In the genomic region with DNA sequence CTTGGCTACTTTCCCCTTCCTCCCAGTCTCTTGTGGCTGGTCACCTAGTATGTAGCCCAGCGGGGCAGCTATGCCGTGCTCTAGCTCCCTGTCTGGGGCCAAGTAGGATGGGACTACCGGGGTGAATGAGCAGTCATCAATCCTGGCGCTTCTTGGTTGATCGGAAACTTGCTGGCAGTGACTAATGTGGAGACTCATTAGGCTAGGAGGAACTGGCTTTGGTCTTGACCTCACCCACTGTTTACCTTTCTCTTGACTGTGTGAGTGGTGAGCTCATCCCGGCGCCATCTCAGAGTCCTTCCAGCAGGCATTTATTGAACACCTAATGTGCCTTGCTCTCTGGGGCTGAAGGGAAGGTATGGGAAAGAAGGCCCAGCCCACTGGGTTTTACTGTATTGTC, we compare ENCODE assay signal across 8 cellular contexts. TPM values are rescaled to one million over a fixed set of nuclear protein-coding genes. Genes with fewer than 3 reads are reported as not detected.
DNase-seq lines count a peak whose midpoint lies in the region; ATAC-seq and TF ChIP-seq lines count a peak whose summit lies in the region.

No MANE protein-coding gene starts in this region.

- no peak for TF ChIP-seq EP300 in gastroesophageal sphincter (IDR thresholded peaks at IDR 0.05)
- no peak for TF ChIP-seq EP300 in stomach (IDR thresholded peaks at IDR 0.05)

- H3K4me3 ChIP-seq in gastroesophageal sphincter (no peak overlapping the region), stomach (no peak overlapping the region)

- DNase-seq in HCEC 1CT (peak; percentile 88), SHP77 (lab: John Stamatoyannopoulos, UW) (peak; percentile 39 to 68), stomach (peak; percentile 54), activated gamma-delta T cell treated with Interleukin-2 at 50 U/mL for 16 hours (no peak), NCI-H2171 (lab: John Stamatoyannopoulos, UW) (no peak)

- H3K36me3 ChIP-seq in gastroesophageal sphincter (no peaks in the 10 kb centered on the region), stomach (no peaks in the 10 kb centered on the region)

- no peaks in the 10 kb centered on the region for H3K27me3 ChIP-seq in gastroesophageal sphincter
- no peaks in the 10 kb centered on the region for H3K27me3 ChIP-seq in stomach

- H3K27ac ChIP-seq in gastroesophageal sphincter: peak overlapping the region in 3 of 4 donors; percentile 78 to 83 (median 81)
- H3K27ac ChIP-seq in stomach: peak overlapping the region; percentile 52 to 87 (median 79)

- H3K4me1 ChIP-seq in gastroesophageal sphincter: peaks cover 15 to 100% (median 48%) of the 10 kb centered on the region in 3 donors
- H3K4me1 ChIP-seq in stomach: peaks cover 89 to 98% (median 93%) of the 10 kb centered on the region in 4 donors

- intact Hi-C loops in stomach (cut with DNase I; ENCODE audit: low total_unique reads): no loop called here

- no peaks in the 10 kb centered on the region for H3K9me3 ChIP-seq in gastroesophageal sphincter
- no peaks in the 10 kb centered on the region for H3K9me3 ChIP-seq in stomach

- ATAC-seq in gastroesophageal sphincter (no peak), GM21737 (IDR thresholded peaks at IDR 0.05; ENCODE audit: unreplicated experiment) (no peak), GM19395 (IDR thresholded peaks at IDR 0.05; ENCODE audit: unreplicated experiment) (no peak)

- WGBS in gastroesophageal sphincter (ENCODE audit: low coverage in 1 of 2), 2 donors: no CpG with 5 or more reads among the region's 7 CpGs
- WGBS in stomach, 5 donors: 44 to 62% (median 55%) methylated on average over 7 of the region's 7 CpGs

- TF ChIP-seq POLR2A in gastroesophageal sphincter (IDR thresholded peaks at IDR 0.05) (no peak), stomach (IDR thresholded peaks at IDR 0.05) (no peak)

- TF ChIP-seq CTCF in gastroesophageal sphincter (IDR thresholded peaks at IDR 0.05) (no peak), stomach (IDR thresholded peaks at IDR 0.05) (no peak)

RNA-seq across cellular contexts. Expression of a gene that starts 16.0 kb away (rescaled TPM):
- total RNA-seq in gastroesophageal sphincter (10 to 100 TPM; 44.2 to 79.4 (median 57.7) TPM), stomach (100 to 1,000 TPM in 1 of 5 donors, 10 to 100 TPM in 4; 25.3 to 292 (median 27.2) TPM)
- 10 to 100 TPM in 1 of 3 donors, 1 to 10 TPM in 2; 7.3 to 24.8 (median 9.2) TPM for polyA plus RNA-seq in stomach

Comparison
In these comparisons a context has a peak if more than half of its experiments do, and no peak if none do; other contexts are left out.
1. DNase-seq: peak in HCEC 1CT (single experiment), SHP77 (2 of 2) and stomach (single experiment); none in activated gamma-delta T cell treated with Interleukin-2 at 50 U/mL for 16 hours (single experiment) and NCI-H2171 (single experiment).